Comparison of ENCODE assay signal across 1 cellular context in genomic region chr16:11249233-11250061, GRCh38.
TF ChIP-seq lines count a peak whose summit lies in the region.

No MANE protein-coding gene starts in this region.

TF ChIP-seq in GM12878, 131 proteins besides CTCF, POLR2A, EP300 and RAD21:
- TF ChIP-seq PKNOX1 (IDR thresholded peaks at IDR 0.05) (no peak), BMI1 (IDR thresholded peaks at IDR 0.05; ENCODE audit: borderline replicate concordance) (no peak), PAX5 (IDR thresholded peaks at IDR 0.05; ENCODE audit: borderline replicate concordance, low read depth, low read length) (peak; percentile 27; the same call in 1 of the 2 replicates), PBX3 (IDR thresholded peaks at IDR 0.05; ENCODE audit: insufficient replicate concordance, low read depth, low read length) (no peak), TCF3 (IDR thresholded peaks at IDR 0.05; ENCODE audit: borderline replicate concordance, insufficient read depth, low read depth, low read length) (no peak), ELK1 (IDR thresholded peaks at IDR 0.05; ENCODE audit: low read depth, low read length) (no peak), NR2F1 (conservative IDR thresholded peaks at IDR 0.05) (0 out of 2 replicates have a peak, but pooled peaks have one; percentile 22)
